Comparison of ENCODE assay signal across 9 cellular contexts in the genomic region with DNA sequence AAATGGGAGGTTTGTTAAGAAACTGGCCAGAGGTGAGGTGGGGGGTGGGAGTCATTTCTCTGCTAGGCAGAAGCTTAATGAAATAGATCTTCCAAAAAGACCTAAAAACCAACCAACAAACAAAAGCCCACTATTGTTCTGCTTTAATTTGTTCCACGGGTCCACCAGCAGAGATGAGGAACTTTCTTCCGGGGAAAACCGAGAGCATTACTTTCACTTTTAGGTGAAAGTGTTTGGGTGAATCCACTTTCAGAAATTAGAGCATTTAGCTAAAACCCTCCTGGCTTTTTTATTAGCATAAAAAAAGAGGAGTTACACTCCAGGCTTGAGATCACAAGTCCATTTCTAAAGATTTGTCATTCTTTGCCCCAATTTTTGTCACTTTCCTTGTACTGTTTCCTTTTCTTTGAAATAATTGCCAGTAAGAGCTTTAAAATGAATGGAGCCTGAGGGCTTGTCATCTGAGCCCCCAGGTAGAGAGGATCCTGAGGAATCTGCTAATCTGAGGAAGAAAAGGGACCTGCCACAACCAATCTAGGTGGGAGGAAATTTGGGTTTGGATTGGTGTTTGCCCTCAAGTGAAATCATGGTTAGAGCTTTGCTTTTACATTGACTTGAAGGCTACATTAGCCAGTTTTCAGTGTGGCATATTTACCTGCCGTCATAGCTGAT.
DNase-seq lines count a peak whose midpoint lies in the region; ATAC-seq and TF ChIP-seq lines count a peak whose summit lies in the region.
"Had no signal": no experiment of that assay in that cellular context is flagged by ENCODE, and none has a peak within 500 bp of the region (broad histone marks: within the 10 kb centered on the region; RNA-seq: fewer than 3 reads in every experiment).

No MANE protein-coding gene starts in this region.

- BruUV-seq in Panc1 (replicated peaks; lab: Mats Ljungman, UMichigan): no TSS peak

- H3K27me3 ChIP-seq in Panc1 (ENCODE audit: control insufficient read depth, insufficient read depth, low read length) (no peaks in the 10 kb centered on the region), psoas muscle (ENCODE audit: insufficient read depth in 3 of 3, low read length in 2 of 3) (no peaks in the 10 kb centered on the region)

- in situ Hi-C loops in Panc1 (cut with HindIII; ENCODE audit: low pct_unique_long_range_greater_than_20kb, low sequenced_read_pairs): no loop called here

- H3K27ac ChIP-seq in Panc1 (ENCODE audit: low read length) (peak overlapping the region; percentile 51; the same call in 1 of the 2 replicates), psoas muscle (no peak overlapping the region)

- no peaks in the 10 kb centered on the region for H3K9me3 ChIP-seq in Panc1 (ENCODE audit: control insufficient read depth, insufficient read depth, low read depth, low read length)
- no peaks in the 10 kb centered on the region for H3K9me3 ChIP-seq in psoas muscle

- H3K4me3 ChIP-seq in Panc1 (ENCODE audit: low read depth in 2 of 2, low read length in 2 of 2): peak overlapping the region; percentile 32 to 56
- peak overlapping the region; percentile 62 for H3K4me3 ChIP-seq in fibroblast of the aortic adventitia (ENCODE audit: low read depth, low read length)
- peak overlapping the region; percentile 37 for H3K4me3 ChIP-seq in psoas muscle

- H3K36me3 ChIP-seq in Panc1 (ENCODE audit: control insufficient read depth, insufficient read depth, low read length) (no peaks in the 10 kb centered on the region), psoas muscle (ENCODE audit: insufficient read depth in 1 of 2, low read depth in 1 of 2) (no peaks in the 10 kb centered on the region)

- TF ChIP-seq CTCF in Panc1 (IDR thresholded peaks at IDR 0.05) (no peak), fibroblast of the aortic adventitia (IDR thresholded peaks at IDR 0.05; ENCODE audit: insufficient read depth, low read length) (no peak), psoas muscle (IDR thresholded peaks at IDR 0.05) (no peak)

- POLR2A ChIA-PET in Panc1 (lab: Charles Lee): no interaction called here

- intact Hi-C loops in Panc1 (cut with micrococcal nuclease; ENCODE audit: unreplicated experiment) (no loop called here), psoas muscle (cut with DNase I) (loop anchor here in 1 of 2 donors (2.0 kb wide), 1 partner anchor 52 kb away; no protein-coding TSS in a partner anchor)

- H3K4me1 ChIP-seq in Panc1 (ENCODE audit: control insufficient read depth, insufficient read depth, low read length) (no peaks in the 10 kb centered on the region; the same call in 1 of the 2 replicates), psoas muscle (no peaks in the 10 kb centered on the region)

- CTCF ChIA-PET in Panc1 (lab: Charles Lee): no interaction called here

- 26 to 41% (median 29%) methylated on average over 4 of the region's 4 CpGs for WGBS in psoas muscle, 3 donors

- DNase-seq in EH (ENCODE audit: low read depth) (peak; percentile 26), Panc1 (ENCODE audit: low read depth, low spot score) (no peak), fibroblast of the aortic adventitia (ENCODE audit: low read depth) (peak; percentile 31), psoas muscle (no peak), amniotic stem cell (lab: John Stamatoyannopoulos, UW) (no peak)
- DNase-seq: T-helper 9 cell had no signal

- ATAC-seq in Panc1 (no peak), psoas muscle (no peak), HG02981 (IDR thresholded peaks at IDR 0.05; ENCODE audit: unreplicated experiment) (no peak), GM18858 (IDR thresholded peaks at IDR 0.05; ENCODE audit: unreplicated experiment) (no peak), HG02938 (IDR thresholded peaks at IDR 0.05; ENCODE audit: unreplicated experiment) (no peak)

Comparison
In these comparisons a context has a peak if more than half of its experiments do, and no peak if none do; other contexts are left out.
1. DNase-seq: peak in EH (single experiment) and fibroblast of the aortic adventitia (single experiment); none in Panc1 (single experiment), psoas muscle (0 of 2) and amniotic stem cell (single experiment).
2. Peak in every context shown above with its lines, with median percentiles within 50 percentile points of each other: H3K4me3 ChIP-seq.